ENCODE assay signal across 8 cellular contexts in the genomic region with DNA sequence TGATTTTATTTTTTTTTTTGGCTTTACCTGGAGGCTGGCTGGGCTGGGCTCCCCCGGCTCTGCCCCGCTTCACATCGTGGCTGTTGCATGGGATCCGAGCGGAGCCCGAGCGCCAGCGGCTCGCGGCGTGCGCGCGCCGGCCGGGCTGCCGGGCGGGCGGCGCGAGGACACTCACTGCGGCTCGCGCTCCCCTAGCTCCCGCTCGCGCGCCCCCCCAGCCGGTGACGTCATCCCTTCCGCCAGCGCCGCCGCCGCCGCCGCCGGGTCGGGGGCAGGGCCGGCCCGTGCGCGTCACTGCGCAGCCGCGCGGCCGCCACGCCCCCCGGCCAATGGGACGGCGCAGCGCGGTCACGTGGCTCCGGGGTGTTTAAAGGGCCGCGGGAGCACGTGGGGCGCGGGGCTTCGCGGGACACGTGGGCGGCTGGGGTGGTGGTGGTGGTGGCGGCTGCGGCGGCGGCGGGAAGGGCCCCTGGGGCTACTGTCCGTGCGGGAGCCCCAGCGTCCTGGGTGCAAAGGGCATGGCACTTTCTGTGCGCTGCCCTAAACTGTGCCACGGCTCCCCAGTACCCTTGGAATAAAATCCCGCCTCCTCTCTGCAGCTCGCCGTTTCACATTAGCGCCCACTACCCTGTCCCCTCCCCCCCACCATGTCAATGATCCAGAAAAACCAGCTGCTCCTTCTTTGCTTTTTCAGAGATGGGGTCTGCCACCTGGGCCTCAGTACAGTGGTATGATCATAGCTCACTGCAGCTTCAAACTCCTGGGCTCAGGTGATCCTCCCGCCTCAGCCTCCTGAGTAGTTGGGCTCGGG. TPM values are rescaled to one million over a fixed set of nuclear protein-coding genes. Genes with fewer than 3 reads are reported as not detected.
DNase-seq lines count a peak whose midpoint lies in the region; ATAC-seq, FAIRE-seq and TF ChIP-seq lines count a peak whose summit lies in the region.

A gene (minus strand): TSS at position 176 of the 811 bp plus-strand sequence. CDS start 54,672 bp downstream, outside the sequence.

- peaks cover 14 to 25% of the 10 kb centered on the region in 2 experiments for H3K27me3 ChIP-seq in endothelial cell of umbilical vein (ENCODE audit: control insufficient read depth in 2 of 2, insufficient read depth in 2 of 2, low read length in 2 of 2)

- CTCF ChIA-PET in endothelial cell of umbilical vein (lab: Charles Lee) = interaction anchor here (0.7 kb wide), 1 partner anchor 14 kb away, joined by 4 read pairs; no protein-coding TSS in a partner anchor

- peak; percentile 99 for DNase-seq in AG20443 (ENCODE audit: low spot score)
- DNase-seq in HCEC 1CT = peak; percentile 57
- DNase-seq in NCI-H526 treated with DMSO at 0.1 percent for 48 hours (lab: John Stamatoyannopoulos, UW) = peak; percentile 31
- DNase-seq in activated CD8-positive, alpha-beta memory T cell treated with anti-CD3 and anti-CD28 coated beads, Interleukin-2, amount 50 U/mL, for 48 hours = peak; percentile 86
- peak; percentile 67 for DNase-seq in endothelial cell of umbilical vein (ENCODE audit: low read depth, low spot score)
- peak; percentile 88 to 95 for DNase-seq in mesothelial cell of epicardium (ENCODE audit: low spot score in 2 of 2, unreplicated experiment in 2 of 2)
- peak; percentile 25 for DNase-seq in stimulated activated CD8-positive, alpha-beta memory T cell treated with anti-CD3 and anti-CD28 coated beads, Interleukin-15, amount 100 ng/mL, for 1 hour (ENCODE audit: low read depth)

- peak; percentile 85 for FAIRE-seq in endothelial cell of umbilical vein (lab: Jason Lieb, UNC)

- peak within 1 kb of the TSS; percentile 25 to 49 (median 42) for H3K4me3 ChIP-seq in endothelial cell of umbilical vein (replicated peaks in 1 of 3; ENCODE audit: insufficient read depth in 1 of 3, low read depth in 1 of 3, low read length in 3 of 3)

- H3K27ac Mint-ChIP-seq in mesothelial cell of epicardium = peak within 1 kb of the TSS; percentile 47

- no peaks in the 10 kb centered on the region for H3K9me3 ChIP-seq in endothelial cell of umbilical vein (replicated peaks; ENCODE audit: control insufficient read depth, insufficient read depth, low read length)

- no peaks in the 10 kb centered on the region for H3K79me2 ChIP-seq in endothelial cell of umbilical vein (ENCODE audit: control insufficient read depth, insufficient read depth, low read length)

- peak within 1 kb of the TSS; percentile 21 for H3K9ac ChIP-seq in endothelial cell of umbilical vein (replicated peaks; ENCODE audit: extremely low read depth, insufficient read depth, low read length)

- H3K9me1 ChIP-seq in endothelial cell of umbilical vein (replicated peaks; ENCODE audit: control insufficient read depth, extremely low read depth, insufficient read depth, low read length) = no peaks in the 10 kb centered on the region

- TF ChIP-seq CTCF in endothelial cell of umbilical vein (IDR thresholded peaks at IDR 0.05; ENCODE audit: extremely low read depth in 1 of 2, insufficient read depth in 1 of 2, low read depth in 1 of 2, low read length in 2 of 2) (no peak), mesothelial cell of epicardium (IDR thresholded peaks at IDR 0.05; ENCODE audit: unreplicated experiment) (no peak)

- H3K4me1 Mint-ChIP-seq in mesothelial cell of epicardium = peaks cover 12% of the 10 kb centered on the region

- peaks cover 48% of the 10 kb centered on the region for H3K27me3 Mint-ChIP-seq in mesothelial cell of epicardium (ENCODE audit: low read depth)

- dilution Hi-C loops in endothelial cell of umbilical vein (cut with MboI; ENCODE audit: extremely low pct_ligation_motif_present, low sequenced_read_pairs) = loop anchor here (10.0 kb wide), 1 partner anchor 86 kb away; no protein-coding TSS in a partner anchor

- H3K4me1 ChIP-seq in endothelial cell of umbilical vein (ENCODE audit: control insufficient read depth, extremely low read depth, insufficient read depth, low read length) = peaks cover 6% of the 10 kb centered on the region

- peak within 1 kb of the TSS; percentile 63 for H3K4me2 ChIP-seq in endothelial cell of umbilical vein (ENCODE audit: insufficient read depth, low read length)

- intact Hi-C loops in endothelial cell of umbilical vein (cut with micrococcal nuclease) = no loop called here

- no peak for TF ChIP-seq POLR2A in endothelial cell of umbilical vein (IDR thresholded peaks at IDR 0.05; ENCODE audit: low read depth, low read length)

- peak within 1 kb of the TSS; percentile 86 for H2AFZ ChIP-seq in endothelial cell of umbilical vein (ENCODE audit: low read depth, low read length)

- ATAC-seq in GM21576 (IDR thresholded peaks at IDR 0.05; ENCODE audit: unreplicated experiment) = no peak

- no peaks in the 10 kb centered on the region for H3K9me3 Mint-ChIP-seq in mesothelial cell of epicardium

- H4K20me1 ChIP-seq in endothelial cell of umbilical vein (replicated peaks; ENCODE audit: control insufficient read depth, extremely low read depth, insufficient read depth, low read length) = no peaks in the 10 kb centered on the region

- no peaks in the 10 kb centered on the region for H3K36me3 Mint-ChIP-seq in mesothelial cell of epicardium

- BruUV-seq in endothelial cell of umbilical vein (replicated peaks; lab: Mats Ljungman, UMichigan) = no TSS peak

- POLR2A ChIA-PET in endothelial cell of umbilical vein (lab: Charles Lee) = interaction anchor here (0.7 kb wide), 1 partner anchor 38 kb away, joined by 3 read pairs; no protein-coding TSS in a partner anchor

- no peaks in the 10 kb centered on the region for H3K36me3 ChIP-seq in endothelial cell of umbilical vein (ENCODE audit: control insufficient read depth in 2 of 2, extremely low read depth in 1 of 2, insufficient read depth in 2 of 2, low read length in 2 of 2)

- H3K4me3 Mint-ChIP-seq in mesothelial cell of epicardium = peak within 1 kb of the TSS; percentile 78

- no peak within 1 kb of the TSS for H3K27ac ChIP-seq in endothelial cell of umbilical vein (ENCODE audit: insufficient read depth, low read depth, low read length)

TF ChIP-seq in endothelial cell of umbilical vein, 7 proteins besides CTCF, POLR2A, EP300 and RAD21:
- TF ChIP-seq EZH2 (IDR thresholded peaks at IDR 0.05; ENCODE audit: borderline replicate concordance, low read depth, low read length, severe bottlenecking) (no peak), POLR2AphosphoS5 (IDR thresholded peaks at IDR 0.05; ENCODE audit: insufficient read depth, low read depth, low read length) (no peak)
- TF ChIP-seq, protein P1, sequence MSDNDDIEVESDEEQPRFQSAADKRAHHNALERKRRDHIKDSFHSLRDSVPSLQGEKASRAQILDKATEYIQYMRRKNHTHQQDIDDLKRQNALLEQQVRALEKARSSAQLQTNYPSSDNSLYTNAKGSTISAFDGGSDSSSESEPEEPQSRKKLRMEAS (IDR thresholded peaks at IDR 0.05; ENCODE audit: insufficient read depth, insufficient read length) = peak; percentile 94

RNA-seq across cellular contexts. Expression of the gene that starts here (rescaled TPM):
- total RNA-seq in endothelial cell of umbilical vein (12.5 and 16.1 TPM in 2 replicates), mesothelial cell of epicardium (235 to 241 TPM (median 240 TPM) in 3 replicates)
- polyA plus RNA-seq in endothelial cell of umbilical vein = 10.1 and 13.1 TPM in 2 replicates
- polyA plus RNA-seq in endothelial cell of umbilical vein (2011; cell fraction: cytosol; rRNA removed) = 5.5 and 7.4 TPM in 2 replicates
- polyA plus RNA-seq in endothelial cell of umbilical vein (2011; cell fraction: nucleus; rRNA removed) = 17.3 and 19.8 TPM in 2 replicates
- polyA plus RNA-seq in endothelial cell of umbilical vein (2012) = 12.7 and 19.1 TPM in 2 replicates
- 20.1 and 21.9 TPM in 2 replicates for polyA minus RNA-seq in endothelial cell of umbilical vein
- polyA minus RNA-seq in endothelial cell of umbilical vein (2011; cell fraction: cytosol; rRNA and poly(A)+ RNA removed) = 37.2 TPM
- 8.8 and 11.9 TPM in 2 replicates for polyA minus RNA-seq in endothelial cell of umbilical vein (2011; cell fraction: nucleus; rRNA and poly(A)+ RNA removed)

Comparison
In these comparisons a context has a peak if more than half of its experiments do, and no peak if none do; other contexts are left out.
1. RNA of the gene that starts here (total RNA-seq): 235 to 241 TPM in mesothelial cell of epicardium; 12.5 to 16.1 TPM in endothelial cell of umbilical vein; every median in the first group is over 10 times any median in the second.
2. DNase-seq: peak in every context shown above with its lines; median percentile 99 in AG20443; 92 in mesothelial cell of epicardium; 86 in activated CD8-positive, alpha-beta memory T cell treated with anti-CD3 and anti-CD28 coated beads, Interleukin-2, amount 50 U/mL, for 48 hours; 67 in endothelial cell of umbilical vein; 57 in HCEC 1CT; 31 in NCI-H526 treated with DMSO at 0.1 percent for 48 hours; 25 in stimulated activated CD8-positive, alpha-beta memory T cell treated with anti-CD3 and anti-CD28 coated beads, Interleukin-15, amount 100 ng/mL, for 1 hour.